In genomic region chr4:140131663-140132229, GRCh38 we compare ENCODE assay signal across 14 cellular contexts. TPM values are rescaled to one million over a fixed set of nuclear protein-coding genes. Genes with fewer than 3 reads are reported as not detected.
DNase-seq lines count a peak whose midpoint lies in the region; ATAC-seq and TF ChIP-seq lines count a peak whose summit lies in the region.
"Had no signal": no experiment of that assay in that cellular context is flagged by ENCODE, and none has a peak within 500 bp of the region (broad histone marks: within the 10 kb centered on the region; RNA-seq: fewer than 3 reads in every experiment).

No MANE protein-coding gene starts in this region.

- no peak overlapping the region for H3K4me3 ChIP-seq in CD8-positive, alpha-beta T cell (ENCODE audit: low read depth, low read length)
- no peak overlapping the region for H3K4me3 ChIP-seq in IMR-90 (ENCODE audit: insufficient read depth, low read depth, low read length)
- H3K4me3 ChIP-seq: BLaER1 treated with 17β-estradiol and CSF1 and Interleukin-3, amounts not matched to agents 10 nM and 100 nM had no signal

- H3K27ac Mint-ChIP-seq in CD8-positive, alpha-beta T cell, result no peak overlapping the region
- H3K27ac Mint-ChIP-seq in stimulated activated naive B cell treated with anti-CD40 and anti-IgM and Interleukin-4, amounts not matched to agents 10 μg/mL and 1 μg/mL and 100 μg/mL, for 72 hours, result no peak overlapping the region

- H4K5ac ChIP-seq in IMR-90 (ENCODE audit: low read depth, low read length), result no peak overlapping the region

- H2BK5ac ChIP-seq in IMR-90 (ENCODE audit: low read depth, low read length, poor library complexity, severe bottlenecking), result no peak overlapping the region

- no peak overlapping the region for H3K9ac ChIP-seq in IMR-90 (ENCODE audit: low read depth, low read length)
- H3K9ac ChIP-seq: BLaER1 treated with 17β-estradiol and CSF1 and Interleukin-3, amounts not matched to agents 10 nM and 100 nM had no signal

- no peak for TF ChIP-seq RAD21 in IMR-90 (IDR thresholded peaks at IDR 0.05; ENCODE audit: low read length)

- no peaks in the 10 kb centered on the region for H3K27me3 Mint-ChIP-seq in CD8-positive, alpha-beta T cell (ENCODE audit: low read depth)
- H3K27me3 Mint-ChIP-seq in stimulated activated naive B cell treated with anti-CD40 and anti-IgM and Interleukin-4, amounts not matched to agents 10 μg/mL and 1 μg/mL and 100 μg/mL, for 72 hours, result peaks cover 2 to 8% of the 10 kb centered on the region in 2 donors

- H3K56ac ChIP-seq in IMR-90 (ENCODE audit: extremely low read depth, insufficient read depth, low read length), result no peak overlapping the region

- no peak for ATAC-seq in CD8-positive, alpha-beta T cell
- ATAC-seq in IMR-90 (ENCODE audit: low read depth), result no peak
- peak; percentile 69 to 72 for ATAC-seq in stimulated activated naive B cell treated with anti-CD40 and anti-IgM and Interleukin-4, amounts not matched to agents 10 μg/mL and 1 μg/mL and 100 μg/mL, for 72 hours (replicated peaks)

- H4K91ac ChIP-seq in IMR-90 (ENCODE audit: insufficient read depth, low read depth, low read length), result peak overlapping the region; percentile 13; the same call in 1 of the 2 replicates

- intact Hi-C loops in CD8-positive, alpha-beta T cell (cut with DNase I, micrococcal nuclease), result loop anchor here in 1 of 2 experiments (2.0 kb wide), 1 partner anchor 15 kb away; no protein-coding TSS in a partner anchor
- intact Hi-C loops in IMR-90 (cut with micrococcal nuclease), result loop anchor here (5.0 kb wide), 1 partner anchor 34 kb away; no protein-coding TSS in a partner anchor

- no peaks in the 10 kb centered on the region for H3K27me3 ChIP-seq in CD8-positive, alpha-beta T cell (ENCODE audit: insufficient read depth, low read length)
- no peaks in the 10 kb centered on the region for H3K27me3 ChIP-seq in IMR-90 (ENCODE audit: control insufficient read depth, insufficient read depth, low read length)
- H3K27me3 ChIP-seq: BLaER1 treated with 17β-estradiol and CSF1 and Interleukin-3, amounts not matched to agents 10 nM and 100 nM had no signal

- H2AK5ac ChIP-seq in IMR-90 (ENCODE audit: low read depth, low read length), result peak overlapping the region; percentile 38; the same call in 1 of the 2 replicates

- no peaks in the 10 kb centered on the region for H3K4me1 ChIP-seq in CD8-positive, alpha-beta T cell (ENCODE audit: insufficient read depth, low read length)
- H3K4me1 ChIP-seq in IMR-90 (ENCODE audit: control insufficient read depth, insufficient read depth, low read length), result peaks cover 18% of the 10 kb centered on the region

- dilution Hi-C loops in IMR-90 (cut with HindIII; ENCODE audit: low sequenced_read_pairs, unreplicated experiment), result no loop called here

- no peaks in the 10 kb centered on the region for H3K36me3 Mint-ChIP-seq in CD8-positive, alpha-beta T cell
- H3K36me3 Mint-ChIP-seq in stimulated activated naive B cell treated with anti-CD40 and anti-IgM and Interleukin-4, amounts not matched to agents 10 μg/mL and 1 μg/mL and 100 μg/mL, for 72 hours, result peaks cover 0 to 3% of the 10 kb centered on the region in 2 donors

- 0 out of 2 replicates have a peak overlapping the region, but pooled peaks have one; percentile 36 for H3K4ac ChIP-seq in IMR-90 (ENCODE audit: low read depth, low read length)

- peaks cover 19% of the 10 kb centered on the region for H3K4me1 Mint-ChIP-seq in CD8-positive, alpha-beta T cell (ENCODE audit: low read depth)
- peaks cover 18 to 25% of the 10 kb centered on the region in 2 donors for H3K4me1 Mint-ChIP-seq in stimulated activated naive B cell treated with anti-CD40 and anti-IgM and Interleukin-4, amounts not matched to agents 10 μg/mL and 1 μg/mL and 100 μg/mL, for 72 hours

- no peaks in the 10 kb centered on the region for H3K9me3 Mint-ChIP-seq in CD8-positive, alpha-beta T cell
- H3K9me3 Mint-ChIP-seq in stimulated activated naive B cell treated with anti-CD40 and anti-IgM and Interleukin-4, amounts not matched to agents 10 μg/mL and 1 μg/mL and 100 μg/mL, for 72 hours, result no peaks in the 10 kb centered on the region
- H3K9me3 Mint-ChIP-seq: H9 had no signal

- H3K36me3 ChIP-seq in CD8-positive, alpha-beta T cell (ENCODE audit: insufficient read depth, low read length), result no peaks in the 10 kb centered on the region
- H3K36me3 ChIP-seq in IMR-90 (ENCODE audit: control insufficient read depth, insufficient read depth, low read length), result no peaks in the 10 kb centered on the region

- POLR2A ChIA-PET in CD8-positive, alpha-beta T cell (lab: Charles Lee), result interaction anchor here (1.3 to 1.4 kb wide), 2 partner anchors 10 to 15 kb away, joined by 3 to 4 read pairs; no protein-coding TSS in a partner anchor
- POLR2A ChIA-PET in IMR-90 (lab: Charles Lee; ENCODE audit: unreplicated experiment), result no interaction called here

- H3K79me1 ChIP-seq in IMR-90 (ENCODE audit: low read depth in 1 of 2, low read length in 2 of 2), result peaks cover 0 to 35% of the 10 kb centered on the region in 2 experiments; a peak in 3 of 4 replicates

- no peak overlapping the region for H4K8ac ChIP-seq in IMR-90 (ENCODE audit: low read depth in 2 of 2, low read length in 2 of 2)

- H3K4me2 ChIP-seq in IMR-90 (ENCODE audit: low read depth, low read length), result no peak overlapping the region

- no TSS peak for BruUV-seq in IMR-90 (replicated peaks; lab: Mats Ljungman, UMichigan)

- peak overlapping the region; percentile 20; the same call in 1 of the 2 replicates for H2BK20ac ChIP-seq in IMR-90 (ENCODE audit: low read depth, low read length)

- peak overlapping the region; percentile 70 for H3K4me3 Mint-ChIP-seq in CD8-positive, alpha-beta T cell
- no peak overlapping the region for H3K4me3 Mint-ChIP-seq in stimulated activated naive B cell treated with anti-CD40 and anti-IgM and Interleukin-4, amounts not matched to agents 10 μg/mL and 1 μg/mL and 100 μg/mL, for 72 hours
- H3K4me3 Mint-ChIP-seq: H9 had no signal

- H3K18ac ChIP-seq in IMR-90 (ENCODE audit: low read depth, low read length), result no peak overlapping the region

- CTCF ChIA-PET in CD8-positive, alpha-beta T cell (lab: Charles Lee), result interaction anchor here (0.9 kb wide), 1 partner anchor 61 kb away, joined by 3 read pairs; no protein-coding TSS in a partner anchor
- CTCF ChIA-PET in IMR-90 (lab: Yijun Ruan, JAX), result no interaction called here

- H3K27ac ChIP-seq in CD8-positive, alpha-beta T cell (ENCODE audit: low read depth, low read length), result no peak overlapping the region
- H3K27ac ChIP-seq in IMR-90 (ENCODE audit: insufficient read depth, low read length), result no peak overlapping the region
- peak overlapping the region; percentile 92 for H3K27ac ChIP-seq in epithelial cell of prostate
- H3K27ac ChIP-seq: BLaER1 treated with 17β-estradiol and CSF1 and Interleukin-3, amounts not matched to agents 10 nM and 100 nM had no signal

- H3K9me1 ChIP-seq in IMR-90 (ENCODE audit: insufficient read depth, low read length), result peaks cover 11% of the 10 kb centered on the region; the same call in 1 of the 2 replicates

- TF ChIP-seq CTCF in CD8-positive, alpha-beta T cell (IDR thresholded peaks at IDR 0.05), result no peak
- TF ChIP-seq CTCF in IMR-90 (conservative IDR thresholded peaks at IDR 0.05; ENCODE audit: low read depth, low read length), result no peak

- H2AFZ ChIP-seq in IMR-90 (replicated peaks; ENCODE audit: low read length, poor library complexity), result no peak overlapping the region

- peak overlapping the region; percentile 25; the same call in 1 of the 2 replicates for H3K14ac ChIP-seq in IMR-90 (replicated peaks; ENCODE audit: low read depth, low read length)

- TF ChIP-seq POLR2A in IMR-90 (IDR thresholded peaks at IDR 0.05; ENCODE audit: low read depth, low read length), result no peak

- in situ Hi-C loops in IMR-90 (cut with MboI; ENCODE audit: low sequenced_read_pairs), result no loop called here

- H2BK120ac ChIP-seq in IMR-90 (ENCODE audit: low read depth, low read length), result 0 out of 2 replicates have a peak overlapping the region, but pooled peaks have one; percentile 10

- WGBS in IMR-90 (ENCODE audit: extremely low coverage in 2 of 2, insufficient read length in 1 of 2), 2 experiments, result 100% methylated on average over 2 of the region's 5 CpGs; no CpG with 5 or more reads in 1 of the 2 experiments

- no peak overlapping the region for H3K23ac ChIP-seq in IMR-90 (ENCODE audit: low read depth, low read length)

- H3K9me3 ChIP-seq in CD8-positive, alpha-beta T cell (ENCODE audit: low read length), result no peaks in the 10 kb centered on the region
- no peaks in the 10 kb centered on the region for H3K9me3 ChIP-seq in IMR-90 (ENCODE audit: control insufficient read depth, insufficient read depth, low read length)

- 0 out of 3 replicates have a peak overlapping the region, but pooled peaks have one; percentile 27 for H2BK15ac ChIP-seq in IMR-90 (ENCODE audit: low read depth, low read length)

- H2AK9ac ChIP-seq in IMR-90 (replicated peaks; ENCODE audit: low read depth, low read length, poor library complexity), result no peak overlapping the region

- DNase-seq in CD8-positive, alpha-beta T cell, result no peak
- DNase-seq in IMR-90 (no peak), epithelial cell of prostate (ENCODE audit: low read depth, low spot score) (no peak), GM03348 (ENCODE audit: low spot score) (no peak), DMS79 treated with DMSO at 0.1 percent for 48 hours (lab: John Stamatoyannopoulos, UW) (no peak), islet precursor cell (no peak)
- DNase-seq in stimulated activated naive B cell treated with anti-CD40 and anti-IgM and Interleukin-4, amounts not matched to agents 10 μg/mL and 1 μg/mL and 100 μg/mL, for 72 hours, result no peak
- DNase-seq: COR-L47, H9, Kasumi-1, NCI-H1930, NCI-H2171 treated with DMSO at 0.1 percent for 48 hours, SHP77 treated with DMSO at 0.1 percent for 48 hours had no signal

- no peaks in the 10 kb centered on the region for H4K20me1 ChIP-seq in IMR-90 (ENCODE audit: insufficient read depth, low read length)

TF ChIP-seq in IMR-90, 13 proteins besides CTCF, POLR2A, EP300 and RAD21 (continues in another document):
- no peak for TF ChIP-seq RCOR1 (IDR thresholded peaks at IDR 0.05; ENCODE audit: insufficient replicate concordance, low read length)
- TF ChIP-seq MAZ (IDR thresholded peaks at IDR 0.05; ENCODE audit: borderline replicate concordance, low read depth, low read length), result no peak
- no peak for TF ChIP-seq SMC3 (IDR thresholded peaks at IDR 0.05; ENCODE audit: low read depth, low read length)
- TF ChIP-seq FOS (IDR thresholded peaks at IDR 0.05; ENCODE audit: low read depth, low read length), result no peak
- TF ChIP-seq NFE2L2 (IDR thresholded peaks at IDR 0.05; ENCODE audit: low read depth, low read length), result no peak
- TF ChIP-seq RFX5 (IDR thresholded peaks at IDR 0.05; ENCODE audit: low read depth, low read length), result no peak
- no peak for TF ChIP-seq MXI1 (IDR thresholded peaks at IDR 0.05; ENCODE audit: borderline replicate concordance, low read depth, low read length)

RNA-seq across cellular contexts. Expression of gene MAML3, which starts 22.2 kb away (rescaled TPM):
- 1 to 10 TPM; 2.7 TPM for total RNA-seq in CD8-positive, alpha-beta T cell
- total RNA-seq in IMR-90 (2012; rRNA removed), result 0.90 and 1.1 TPM in 2 replicates
- polyA plus RNA-seq in IMR-90 (2012; rRNA removed), result 1.7 and 2.0 TPM in 2 replicates
- polyA plus RNA-seq in IMR-90 (2012; cell fraction: cytosol; rRNA removed), result 0.78 and 1.8 TPM in 2 replicates
- polyA plus RNA-seq in IMR-90 (2012; cell fraction: nucleus; rRNA removed; ENCODE audit: low replicate concordance), result 1.3 and 2.3 TPM in 2 replicates

Comparison
In these comparisons a context has a peak if more than half of its experiments do, and no peak if none do; other contexts are left out.
1. ATAC-seq: peak in stimulated activated naive B cell treated with anti-CD40 and anti-IgM and Interleukin-4, amounts not matched to agents 10 μg/mL and 1 μg/mL and 100 μg/mL, for 72 hours (2 of 2); none in CD8-positive, alpha-beta T cell (single experiment) and IMR-90 (single experiment).